In genomic region chr2:172282944-172283343, GRCh38 we compare ENCODE assay signal across 7 cellular contexts.
DNase-seq lines count a peak whose midpoint lies in the region; ATAC-seq and TF ChIP-seq lines count a peak whose summit lies in the region.

No MANE protein-coding gene starts in this region.

- no peak overlapping the region for H2AFZ ChIP-seq in fibroblast of lung (ENCODE audit: low read length)

- peak; percentile 76 for ATAC-seq in SK-N-SH treated with all-trans-retinoic acid at 6 μM for 48 hours
- ATAC-seq in Right ventricle myocardium inferior, result no peak

- DNase-seq in HFF-Myc (ENCODE audit: extremely low read depth, low read depth) (peak; percentile 74), fibroblast of lung (ENCODE audit: low read depth in 2 of 2) (peak; percentile 93 to 94), Right ventricle myocardium inferior (ENCODE audit: missing footprints) (no peak), OCI-M1 (lab: John Stamatoyannopoulos, UW) (no peak), glutamatergic neuron (no peak)

- H3K9me3 ChIP-seq in fibroblast of lung (ENCODE audit: control insufficient read depth, insufficient read depth, low read depth, low read length) (no peaks in the 10 kb centered on the region), skeletal muscle satellite cell (replicated peaks; ENCODE audit: low read length) (no peaks in the 10 kb centered on the region)

- H3K27me3 Mint-ChIP-seq in glutamatergic neuron (ENCODE audit: unreplicated experiment), result no peaks in the 10 kb centered on the region

- H3K27ac Mint-ChIP-seq in glutamatergic neuron (ENCODE audit: unreplicated experiment), result no peak overlapping the region

- peaks cover 22% of the 10 kb centered on the region for H3K4me1 ChIP-seq in fibroblast of lung (ENCODE audit: control insufficient read depth, extremely low read depth, insufficient read depth, low read length)
- H3K4me1 ChIP-seq in skeletal muscle satellite cell (ENCODE audit: control insufficient read depth, insufficient read depth, low read length), result peaks cover 42% of the 10 kb centered on the region

- H3K79me2 ChIP-seq in fibroblast of lung (ENCODE audit: control insufficient read depth, insufficient read depth, low read length), result no peaks in the 10 kb centered on the region

- H4K20me1 ChIP-seq in fibroblast of lung (ENCODE audit: control insufficient read depth, extremely low read depth, insufficient read depth, low read length), result no peaks in the 10 kb centered on the region

- peak overlapping the region; percentile 60 for H3K27ac ChIP-seq in fibroblast of lung (ENCODE audit: insufficient read depth, low read length)

- H3K9me3 Mint-ChIP-seq in glutamatergic neuron (ENCODE audit: unreplicated experiment), result no peaks in the 10 kb centered on the region

- H3K27me3 ChIP-seq in fibroblast of lung (ENCODE audit: control insufficient read depth, insufficient read depth, low read length), result no peaks in the 10 kb centered on the region
- H3K27me3 ChIP-seq in skeletal muscle satellite cell (ENCODE audit: control insufficient read depth, insufficient read depth, low read length), result no peaks in the 10 kb centered on the region

- TF ChIP-seq CTCF in HFF-Myc (IDR thresholded peaks at IDR 0.05; ENCODE audit: low read depth, low read length, missing control alignments) (no peak), fibroblast of lung (conservative IDR thresholded peaks at IDR 0.05 in 1 of 2, IDR thresholded peaks at IDR 0.05 in 1 of 2; ENCODE audit: low read depth in 1 of 2, low read length in 2 of 2) (no peak), glutamatergic neuron (IDR thresholded peaks at IDR 0.05; ENCODE audit: partially characterized antibody, unreplicated experiment) (no peak)

- no peaks in the 10 kb centered on the region for H3K36me3 Mint-ChIP-seq in glutamatergic neuron (ENCODE audit: unreplicated experiment)

- H3K4me2 ChIP-seq in fibroblast of lung (ENCODE audit: extremely low read depth, insufficient read depth, low read length) (no peak overlapping the region), skeletal muscle satellite cell (ENCODE audit: low read length) (peak overlapping the region; percentile 38)

- H3K4me3 ChIP-seq in HFF-Myc (replicated peaks; ENCODE audit: low read depth, low read length) (no peak overlapping the region), fibroblast of lung (replicated peaks in 1 of 4; ENCODE audit: control extremely low read depth in 1 of 4, insufficient read depth in 1 of 4, low read depth in 3 of 4, low read length in 4 of 4) (no peak overlapping the region), skeletal muscle satellite cell (ENCODE audit: low read length) (no peak overlapping the region)

- H3K9ac ChIP-seq in fibroblast of lung (ENCODE audit: insufficient read depth, low read length) (no peak overlapping the region), skeletal muscle satellite cell (ENCODE audit: low read depth, low read length) (peak overlapping the region; percentile 56)

- no peak overlapping the region for H3K4me3 Mint-ChIP-seq in glutamatergic neuron (ENCODE audit: unreplicated experiment)

- H3K4me1 Mint-ChIP-seq in glutamatergic neuron (ENCODE audit: low read depth, unreplicated experiment), result peaks cover 2% of the 10 kb centered on the region

- intact Hi-C loops in Right ventricle myocardium inferior (cut with DNase I), result no loop called here

- H3K36me3 ChIP-seq in fibroblast of lung (ENCODE audit: control insufficient read depth, insufficient read depth, low read length) (no peaks in the 10 kb centered on the region), skeletal muscle satellite cell (ENCODE audit: insufficient read depth, low read length) (no peaks in the 10 kb centered on the region)

TF ChIP-seq in SK-N-SH treated with all-trans-retinoic acid at 6 μM for 48 hours, 23 proteins besides CTCF, POLR2A, EP300 and RAD21:
- TF ChIP-seq PPARA (CRISPR knock-in tag; IDR thresholded peaks at IDR 0.05; ENCODE audit: borderline replicate concordance) (no peak), SNAI2 (CRISPR knock-in tag; IDR thresholded peaks at IDR 0.05) (no peak), CSDC2 (CRISPR knock-in tag; IDR thresholded peaks at IDR 0.05) (no peak)

Comparison
In these comparisons a context has a peak if more than half of its experiments do, and no peak if none do; other contexts are left out.
1. DNase-seq: peak in HFF-Myc (single experiment) and fibroblast of lung (2 of 2); none in Right ventricle myocardium inferior (single experiment), OCI-M1 (single experiment) and glutamatergic neuron (single experiment).